24 cellular contexts compared by ENCODE assay signal in the genomic region with DNA sequence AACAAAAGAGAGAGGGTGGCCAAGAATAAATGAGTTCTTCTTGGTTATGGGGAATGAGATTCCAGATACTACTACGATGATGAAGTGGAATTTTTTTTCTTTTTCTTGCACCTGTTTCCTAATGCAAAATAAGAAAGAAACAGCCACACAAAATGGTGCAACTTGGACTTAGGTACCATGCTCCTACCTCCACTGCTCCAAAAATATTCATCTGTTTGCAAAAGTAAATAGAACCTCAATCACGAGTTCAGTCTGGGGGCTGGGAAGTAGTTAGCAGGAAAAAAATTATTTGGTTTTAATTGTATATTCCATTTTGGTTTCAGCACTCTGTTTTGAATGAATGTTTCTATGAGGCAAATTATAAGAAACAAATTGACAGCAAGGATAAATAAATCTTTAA.
DNase-seq lines count a peak whose midpoint lies in the region; ATAC-seq, FAIRE-seq and TF ChIP-seq lines count a peak whose summit lies in the region.
"Had no signal": no experiment of that assay in that cellular context is flagged by ENCODE, and none has a peak within 500 bp of the region (broad histone marks: within the 10 kb centered on the region; RNA-seq: fewer than 3 reads in every experiment).

No MANE protein-coding gene starts in this region.

- H3K4me3 Mint-ChIP-seq in glutamatergic neuron (ENCODE audit: unreplicated experiment), result no peak overlapping the region
- H3K4me3 Mint-ChIP-seq: CD4-positive, alpha-beta memory T cell; GM23338; H9 had no signal

- H3K27me3 Mint-ChIP-seq in glutamatergic neuron (ENCODE audit: unreplicated experiment), result no peaks in the 10 kb centered on the region
- H3K27me3 Mint-ChIP-seq: CD4-positive, alpha-beta memory T cell had no signal

- H3K36me3 ChIP-seq in liver (ENCODE audit: control insufficient read depth in 4 of 4, insufficient read depth in 3 of 4, low read depth in 1 of 4, low read length in 3 of 4) (no peaks in the 10 kb centered on the region), pancreas (no peaks in the 10 kb centered on the region)
- H3K36me3 ChIP-seq: BE2C had no signal

- H3K4me1 Mint-ChIP-seq in glutamatergic neuron (ENCODE audit: low read depth, unreplicated experiment), result peaks cover 11% of the 10 kb centered on the region

- WGBS in liver, result 43% methylated on average over 2 of the region's 2 CpGs
- 66 to 68% methylated on average over 2 of the region's 2 CpGs for WGBS in pancreas, 2 donors

- H3K9me3 Mint-ChIP-seq in glutamatergic neuron (ENCODE audit: unreplicated experiment), result peaks cover 5% of the 10 kb centered on the region
- H3K9me3 Mint-ChIP-seq: GM23338, H9 had no signal

- TF ChIP-seq POLR2A in GM18505 (IDR thresholded peaks at IDR 0.05; ENCODE audit: borderline replicate concordance, extremely low read depth, insufficient read depth, insufficient read length), result no peak

- H3K9me3 ChIP-seq in liver (ENCODE audit: control insufficient read depth in 4 of 4, low read length in 3 of 4) (no peaks in the 10 kb centered on the region), pancreas (no peaks in the 10 kb centered on the region)
- H3K9me3 ChIP-seq: BE2C had no signal

- no peak for TF ChIP-seq CTCF in glutamatergic neuron (IDR thresholded peaks at IDR 0.05; ENCODE audit: partially characterized antibody, unreplicated experiment)
- no peak for TF ChIP-seq CTCF in liver (IDR thresholded peaks at IDR 0.05; ENCODE audit: low read depth, low read length, missing input control)
- no peak for TF ChIP-seq CTCF in pancreas (IDR thresholded peaks at IDR 0.05)

- ATAC-seq in pancreas (no peak), GM18505 (IDR thresholded peaks at IDR 0.05; ENCODE audit: unreplicated experiment) (no peak)
- ATAC-seq: GM23338, HCT116 had no signal

- H3K4me3 ChIP-seq in liver (ENCODE audit: low read depth in 1 of 3, low read length in 3 of 3) (peak overlapping the region in 1 of 3 donors; percentile 13), pancreas (no peak overlapping the region)
- H3K4me3 ChIP-seq: BLaER1 treated with 17β-estradiol and CSF1 and Interleukin-3, amounts not matched to agents 10 nM and 100 nM; GM23338 had no signal

- H3K4me1 ChIP-seq in liver (ENCODE audit: control insufficient read depth in 4 of 4, insufficient read depth in 4 of 4, low read length in 3 of 4), result peaks cover 5 to 35% (median 21%) of the 10 kb centered on the region in 4 donors
- no peaks in the 10 kb centered on the region for H3K4me1 ChIP-seq in pancreas
- H3K4me1 ChIP-seq: BE2C had no signal

- FAIRE-seq in pancreas (lab: Jason Lieb, UNC), result no peak
- FAIRE-seq: GM12891, GM19239 had no signal

- TF ChIP-seq RAD21 in liver (IDR thresholded peaks at IDR 0.05), result peak; percentile 59 to 61

- peak overlapping the region; percentile 25 for H3K27ac Mint-ChIP-seq in glutamatergic neuron (ENCODE audit: unreplicated experiment)
- H3K27ac Mint-ChIP-seq: CD4-positive, alpha-beta memory T cell; GM23338; H9 had no signal

- no peaks in the 10 kb centered on the region for H3K36me3 Mint-ChIP-seq in glutamatergic neuron (ENCODE audit: unreplicated experiment)

- intact Hi-C loops in pancreas (cut with DNase I), result no loop called here

- H3K27ac ChIP-seq in liver (ENCODE audit: low read depth in 1 of 2, low read length in 2 of 2), result peak overlapping the region; percentile 49 to 63
- H3K27ac ChIP-seq in pancreas, result no peak overlapping the region
- H3K27ac ChIP-seq: 22Rv1; BLaER1 treated with 17β-estradiol and CSF1 and Interleukin-3, amounts not matched to agents 10 nM and 100 nM had no signal

- H3K9ac ChIP-seq in liver (ENCODE audit: low read depth in 1 of 2, low read length in 2 of 2), result no peak overlapping the region
- H3K9ac ChIP-seq: BLaER1 treated with 17β-estradiol and CSF1 and Interleukin-3, amounts not matched to agents 10 nM and 100 nM had no signal

- H3K27me3 ChIP-seq in liver (ENCODE audit: control insufficient read depth in 4 of 4, insufficient read depth in 4 of 4, low read length in 3 of 4) (no peaks in the 10 kb centered on the region), pancreas (no peaks in the 10 kb centered on the region)
- H3K27me3 ChIP-seq: BE2C; BLaER1 treated with 17β-estradiol and CSF1 and Interleukin-3, amounts not matched to agents 10 nM and 100 nM had no signal

- DNase-seq in NCI-H1105 treated with DMSO at 0.1 percent for 48 hours (lab: John Stamatoyannopoulos, UW) (peak; percentile 42), NCI-H1105 (lab: John Stamatoyannopoulos, UW) (no peak), NCI-H748 (lab: John Stamatoyannopoulos, UW; ENCODE audit: unreplicated experiment) (peak; percentile 53), glutamatergic neuron (no peak), pancreas (no peak)
- no peak for DNase-seq in activated naive CD4-positive, alpha-beta T cell treated with Interleukin-2 at 50 U/mL for 16 hours
- DNase-seq: ACHN; AML-193; BE2C; Calu3; CD4-positive, alpha-beta memory T cell; COR-L47; DMS53; DMS79 treated with DMSO at 0.1 percent for 48 hours; GF-D8; H9 had no signal

TF ChIP-seq in liver, 16 proteins besides CTCF, POLR2A, EP300 and RAD21:
- TF ChIP-seq ATF3 (IDR thresholded peaks at IDR 0.05), result peak; percentile 27
- TF ChIP-seq HNF4G (IDR thresholded peaks at IDR 0.05), result peak; percentile 82
- TF ChIP-seq FOXA1 (IDR thresholded peaks at IDR 0.05), result peak; percentile 82
- peak; percentile 46 to 78 for TF ChIP-seq JUND (IDR thresholded peaks at IDR 0.05)
- no peak for TF ChIP-seq EGR1 (IDR thresholded peaks at IDR 0.05; ENCODE audit: low read depth in 2 of 2)
- TF ChIP-seq YY1 (IDR thresholded peaks at IDR 0.05), result peak; percentile 93
- no peak for TF ChIP-seq NR2F2 (IDR thresholded peaks at IDR 0.05)
- TF ChIP-seq GABPA (IDR thresholded peaks at IDR 0.05 in 1 of 2, conservative IDR thresholded peaks at IDR 0.05 in 1 of 2), result no peak
- peak; percentile 82 for TF ChIP-seq FOXA2 (IDR thresholded peaks at IDR 0.05)
- TF ChIP-seq, protein P1, sequence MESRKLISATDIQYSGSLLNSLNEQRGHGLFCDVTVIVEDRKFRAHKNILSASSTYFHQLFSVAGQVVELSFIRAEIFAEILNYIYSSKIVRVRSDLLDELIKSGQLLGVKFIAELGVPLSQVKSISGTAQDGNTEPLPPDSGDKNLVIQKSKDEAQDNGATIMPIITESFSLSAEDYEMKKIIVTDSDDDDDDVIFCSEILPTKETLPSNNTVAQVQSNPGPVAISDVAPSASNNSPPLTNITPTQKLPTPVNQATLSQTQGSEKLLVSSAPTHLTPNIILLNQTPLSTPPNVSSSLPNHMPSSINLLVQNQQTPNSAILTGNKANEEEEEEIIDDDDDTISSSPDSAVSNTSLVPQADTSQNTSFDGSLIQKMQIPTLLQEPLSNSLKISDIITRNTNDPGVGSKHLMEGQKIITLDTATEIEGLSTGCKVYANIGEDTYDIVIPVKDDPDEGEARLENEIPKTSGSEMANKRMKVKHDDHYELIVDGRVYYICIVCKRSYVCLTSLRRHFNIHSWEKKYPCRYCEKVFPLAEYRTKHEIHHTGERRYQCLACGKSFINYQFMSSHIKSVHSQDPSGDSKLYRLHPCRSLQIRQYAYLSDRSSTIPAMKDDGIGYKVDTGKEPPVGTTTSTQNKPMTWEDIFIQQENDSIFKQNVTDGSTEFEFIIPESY (IDR thresholded peaks at IDR 0.05), result peak; percentile 70
- TF ChIP-seq RXRA (IDR thresholded peaks at IDR 0.05), result peak; percentile 86 to 89
- TF ChIP-seq SP1 (IDR thresholded peaks at IDR 0.05), result peak; percentile 77
- TF ChIP-seq MAX (IDR thresholded peaks at IDR 0.05), result peak; percentile 73
- peak; percentile 97 for TF ChIP-seq HNF4A (conservative IDR thresholded peaks at IDR 0.05)
- TF ChIP-seq, protein P2, sequence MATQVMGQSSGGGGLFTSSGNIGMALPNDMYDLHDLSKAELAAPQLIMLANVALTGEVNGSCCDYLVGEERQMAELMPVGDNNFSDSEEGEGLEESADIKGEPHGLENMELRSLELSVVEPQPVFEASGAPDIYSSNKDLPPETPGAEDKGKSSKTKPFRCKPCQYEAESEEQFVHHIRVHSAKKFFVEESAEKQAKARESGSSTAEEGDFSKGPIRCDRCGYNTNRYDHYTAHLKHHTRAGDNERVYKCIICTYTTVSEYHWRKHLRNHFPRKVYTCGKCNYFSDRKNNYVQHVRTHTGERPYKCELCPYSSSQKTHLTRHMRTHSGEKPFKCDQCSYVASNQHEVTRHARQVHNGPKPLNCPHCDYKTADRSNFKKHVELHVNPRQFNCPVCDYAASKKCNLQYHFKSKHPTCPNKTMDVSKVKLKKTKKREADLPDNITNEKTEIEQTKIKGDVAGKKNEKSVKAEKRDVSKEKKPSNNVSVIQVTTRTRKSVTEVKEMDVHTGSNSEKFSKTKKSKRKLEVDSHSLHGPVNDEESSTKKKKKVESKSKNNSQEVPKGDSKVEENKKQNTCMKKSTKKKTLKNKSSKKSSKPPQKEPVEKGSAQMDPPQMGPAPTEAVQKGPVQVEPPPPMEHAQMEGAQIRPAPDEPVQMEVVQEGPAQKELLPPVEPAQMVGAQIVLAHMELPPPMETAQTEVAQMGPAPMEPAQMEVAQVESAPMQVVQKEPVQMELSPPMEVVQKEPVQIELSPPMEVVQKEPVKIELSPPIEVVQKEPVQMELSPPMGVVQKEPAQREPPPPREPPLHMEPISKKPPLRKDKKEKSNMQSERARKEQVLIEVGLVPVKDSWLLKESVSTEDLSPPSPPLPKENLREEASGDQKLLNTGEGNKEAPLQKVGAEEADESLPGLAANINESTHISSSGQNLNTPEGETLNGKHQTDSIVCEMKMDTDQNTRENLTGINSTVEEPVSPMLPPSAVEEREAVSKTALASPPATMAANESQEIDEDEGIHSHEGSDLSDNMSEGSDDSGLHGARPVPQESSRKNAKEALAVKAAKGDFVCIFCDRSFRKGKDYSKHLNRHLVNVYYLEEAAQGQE (IDR thresholded peaks at IDR 0.05), result peak; percentile 54
- TF ChIP-seq TAF1 (conservative IDR thresholded peaks at IDR 0.05), result no peak

Comparison
In these comparisons a context has a peak if more than half of its experiments do, and no peak if none do; other contexts are left out.
1. DNase-seq: peak in NCI-H1105 treated with DMSO at 0.1 percent for 48 hours (single experiment) and NCI-H748 (single experiment); none in NCI-H1105 (single experiment), glutamatergic neuron (single experiment), pancreas (0 of 6) and activated naive CD4-positive, alpha-beta T cell treated with Interleukin-2 at 50 U/mL for 16 hours (single experiment).
2. H3K27ac ChIP-seq: peak in liver (2 of 2); none in pancreas (0 of 4).